13 cellular contexts compared by ENCODE assay signal in the genomic region with DNA sequence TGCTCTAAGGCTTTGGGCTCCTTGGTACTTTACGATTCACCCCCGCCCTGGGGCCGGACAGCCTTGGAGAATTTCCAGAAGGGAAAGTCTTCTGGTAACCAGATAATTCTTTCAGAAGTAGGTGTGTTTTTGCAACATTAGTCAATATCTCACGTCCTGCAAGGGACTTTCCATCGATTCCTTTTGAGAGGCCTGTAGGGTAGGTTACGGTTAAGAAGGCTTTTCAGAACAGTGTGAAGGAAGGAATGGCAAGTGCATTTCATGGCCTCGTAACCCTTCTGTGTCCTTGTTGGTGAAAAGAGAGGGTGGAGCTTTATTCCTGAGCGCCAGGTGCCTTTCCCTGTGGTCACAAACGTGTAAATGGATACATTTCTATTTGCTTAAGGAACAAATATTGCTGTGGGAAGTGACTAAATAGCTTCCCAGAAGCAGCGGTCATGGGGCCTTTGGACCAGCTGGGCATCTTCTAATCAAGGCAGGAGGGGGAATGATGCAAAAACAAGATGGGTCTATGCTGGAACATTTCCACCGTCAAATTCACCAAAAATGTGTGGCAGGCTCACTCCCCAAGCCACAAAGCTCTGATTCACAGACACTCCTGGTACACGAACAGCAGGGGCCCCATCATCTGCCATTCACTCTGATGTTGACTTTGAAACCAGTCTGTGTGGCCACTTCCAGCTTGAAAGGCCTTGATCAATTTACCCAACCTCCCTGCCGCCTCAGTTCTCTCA.
DNase-seq lines count a peak whose midpoint lies in the region; ATAC-seq and TF ChIP-seq lines count a peak whose summit lies in the region.
"Had no signal": no experiment of that assay in that cellular context is flagged by ENCODE, and none has a peak within 500 bp of the region (broad histone marks: within the 10 kb centered on the region; RNA-seq: fewer than 3 reads in every experiment).

No MANE protein-coding gene starts in this region.

- H3K27ac Mint-ChIP-seq in activated T-helper 17 cell treated with anti-CD3 and anti-CD28 coated beads, Interleukin-2, amount 50 U/mL, for 72 hours, result peak overlapping the region; percentile 44
- H3K27ac Mint-ChIP-seq: natural killer cell treated with Interleukin-12 subunit alpha and Interleukin-12 subunit beta and Interleukin-15 and Interleukin-18, amount 100 ng/mL, for 72 hours had no signal

- peaks cover 15% of the 10 kb centered on the region for H3K4me1 ChIP-seq in KMS-11 (ENCODE audit: low read depth, poor library complexity, severe bottlenecking)
- peaks cover 0 to 17% (median 9%) of the 10 kb centered on the region in 12 donors for H3K4me1 ChIP-seq in heart left ventricle

- peak; percentile 57 for DNase-seq in NCI-H2196 treated with DMSO at 0.1 percent for 48 hours (lab: John Stamatoyannopoulos, UW; ENCODE audit: unreplicated experiment)
- peak; percentile 27 for DNase-seq in renal cortical epithelial cell (ENCODE audit: low read depth)
- DNase-seq in dermis blood vessel endothelial cell, result no peak
- no peak for DNase-seq in SK-N-DZ (ENCODE audit: low spot score)
- DNase-seq in heart left ventricle, result no peak
- DNase-seq: activated gamma-delta T cell treated with Interleukin-2 at 50 U/mL for 16 hours, dorsolateral prefrontal cortex, thyroid gland had no signal

- no peaks in the 10 kb centered on the region for H3K4me1 Mint-ChIP-seq in activated T-helper 17 cell treated with anti-CD3 and anti-CD28 coated beads, Interleukin-2, amount 50 U/mL, for 72 hours

- TF ChIP-seq CTCF in KMS-11 (conservative IDR thresholded peaks at IDR 0.05; ENCODE audit: low read depth, low read length), result no peak
- no peak for TF ChIP-seq CTCF in heart left ventricle (IDR thresholded peaks at IDR 0.05)

- H3K79me2 ChIP-seq in KMS-11 (ENCODE audit: insufficient read depth, low read depth), result no peaks in the 10 kb centered on the region

- no peaks in the 10 kb centered on the region for H3K9me3 ChIP-seq in heart left ventricle
- H3K9me3 ChIP-seq: thyroid gland had no signal

- no peaks in the 10 kb centered on the region for H3K9me3 Mint-ChIP-seq in activated T-helper 17 cell treated with anti-CD3 and anti-CD28 coated beads, Interleukin-2, amount 50 U/mL, for 72 hours
- H3K9me3 Mint-ChIP-seq: natural killer cell treated with Interleukin-12 subunit alpha and Interleukin-12 subunit beta and Interleukin-15 and Interleukin-18, amount 100 ng/mL, for 72 hours had no signal

- no peaks in the 10 kb centered on the region for H4K20me1 ChIP-seq in KMS-11 (ENCODE audit: insufficient read depth)

- no peaks in the 10 kb centered on the region for H3K36me3 Mint-ChIP-seq in activated T-helper 17 cell treated with anti-CD3 and anti-CD28 coated beads, Interleukin-2, amount 50 U/mL, for 72 hours (ENCODE audit: low read depth)
- H3K36me3 Mint-ChIP-seq: CD14-positive monocyte; natural killer cell treated with Interleukin-12 subunit alpha and Interleukin-12 subunit beta and Interleukin-15 and Interleukin-18, amount 100 ng/mL, for 72 hours had no signal

- 83 to 88% (median 85%) methylated on average over 13 of the region's 13 CpGs for WGBS in heart left ventricle, 4 donors

- peaks cover 19% of the 10 kb centered on the region for H3K27me3 Mint-ChIP-seq in activated T-helper 17 cell treated with anti-CD3 and anti-CD28 coated beads, Interleukin-2, amount 50 U/mL, for 72 hours

- H3K27me3 ChIP-seq in KMS-11 (ENCODE audit: insufficient read depth, low read depth), result no peaks in the 10 kb centered on the region
- H3K27me3 ChIP-seq in heart left ventricle, result peaks cover 3 to 22% (median 17%) of the 10 kb centered on the region in 9 donors
- H3K27me3 ChIP-seq: thyroid gland had no signal

- H3K36me3 ChIP-seq in KMS-11 (ENCODE audit: insufficient read depth) (no peaks in the 10 kb centered on the region), heart left ventricle (no peaks in the 10 kb centered on the region)
- H3K36me3 ChIP-seq: thyroid gland had no signal

- H3K9ac ChIP-seq in KMS-11, result no peak overlapping the region

- no peak overlapping the region for H3K4me3 ChIP-seq in KMS-11 (IDR thresholded peaks at IDR 0.05; ENCODE audit: insufficient read depth, low read depth, low read length)
- no peak overlapping the region for H3K4me3 ChIP-seq in heart left ventricle
- H3K4me3 ChIP-seq: dorsolateral prefrontal cortex, thyroid gland had no signal

- H2AFZ ChIP-seq in KMS-11 (ENCODE audit: low read depth), result no peak overlapping the region

- ATAC-seq in activated T-helper 17 cell treated with anti-CD3 and anti-CD28 coated beads, Interleukin-2, amount 50 U/mL, for 72 hours (replicated peaks), result peak; percentile 46
- no peak for ATAC-seq in heart left ventricle
- ATAC-seq: natural killer cell treated with Interleukin-12 subunit alpha and Interleukin-12 subunit beta and Interleukin-15 and Interleukin-18, amount 100 ng/mL, for 72 hours; SK-N-SH treated with all-trans-retinoic acid at 6 μM for 48 hours had no signal

- no peak for TF ChIP-seq POLR2A in heart left ventricle (IDR thresholded peaks at IDR 0.05)

- H3K27ac ChIP-seq in KMS-11 (no peak overlapping the region), heart left ventricle (no peak overlapping the region)
- H3K27ac ChIP-seq: dorsolateral prefrontal cortex, thyroid gland had no signal

- peak overlapping the region; percentile 17; the same call in 1 of the 2 replicates for H3K4me2 ChIP-seq in KMS-11

- intact Hi-C loops in heart left ventricle (cut with DNase I), result loop anchor here (5.0 to 10.0 kb wide), 10 partner anchors 98 to 361 kb away; a partner anchor contains a TSS

- no peak overlapping the region for H3K4me3 Mint-ChIP-seq in activated T-helper 17 cell treated with anti-CD3 and anti-CD28 coated beads, Interleukin-2, amount 50 U/mL, for 72 hours
- H3K4me3 Mint-ChIP-seq: CD14-positive monocyte; natural killer cell treated with Interleukin-12 subunit alpha and Interleukin-12 subunit beta and Interleukin-15 and Interleukin-18, amount 100 ng/mL, for 72 hours had no signal

Comparison
In these comparisons a context has a peak if more than half of its experiments do, and no peak if none do; other contexts are left out.
1. DNase-seq: peak in NCI-H2196 treated with DMSO at 0.1 percent for 48 hours (single experiment) and renal cortical epithelial cell (single experiment); none in dermis blood vessel endothelial cell (single experiment), SK-N-DZ (single experiment) and heart left ventricle (0 of 5).